In genomic region chr2:121196849-121197155, GRCh38 we compare ENCODE assay signal across 19 cellular contexts.
A peak's percentile ranks its signal among the peaks of the same experiment; 100 is the strongest.
DNase-seq lines count a peak whose midpoint lies in the region; ATAC-seq and TF ChIP-seq lines count a peak whose summit lies in the region.
"Had no signal": no experiment of that assay in that cellular context is flagged by ENCODE, and none has a peak within 500 bp of the region (broad histone marks: within the 10 kb centered on the region; RNA-seq: fewer than 3 reads in every experiment).

No MANE protein-coding gene starts in this region.

- H3K4me3 ChIP-seq in mammary epithelial cell (replicated peaks in 1 of 3; ENCODE audit: insufficient read depth in 1 of 3, low read depth in 2 of 3, low read length in 3 of 3): no peak overlapping the region
- H3K4me3 ChIP-seq in left lung: no peak overlapping the region
- no peak overlapping the region for H3K4me3 ChIP-seq in stomach
- H3K4me3 ChIP-seq: GM12878, SJSA1 had no signal

- TF ChIP-seq EP300 in stomach (IDR thresholded peaks at IDR 0.05): no peak

- H3K79me2 ChIP-seq in mammary epithelial cell (ENCODE audit: insufficient read depth, low read length): no peaks in the 10 kb centered on the region

- WGBS in mammary epithelial cell (ENCODE audit: low coverage, missing lambda C conversion rate): 84% methylated on average over 8 of the region's 8 CpGs
- 69 to 88% (median 81%) methylated on average over 7 to 8 of the region's 8 CpGs for WGBS in stomach, 5 donors

- H3K27me3 Mint-ChIP-seq in Calu3 (ENCODE audit: unreplicated experiment): no peaks in the 10 kb centered on the region
- H3K27me3 Mint-ChIP-seq: CD4-positive, alpha-beta T cell had no signal

- no peak for DNase-seq in Calu3
- no peak for DNase-seq in mammary epithelial cell
- peak in 1 of 2 donors; percentile 74 for DNase-seq in left lung
- no peak for DNase-seq in stomach
- no peak for DNase-seq in epidermal melanocyte (ENCODE audit: insufficient read length, low spot score)
- DNase-seq in glomerular visceral epithelial cell (ENCODE audit: extremely low spot score): no peak
- DNase-seq: activated CD4-positive, alpha-beta T cell treated with anti-CD3 and anti-CD28 coated beads, Interleukin-2, amount 50 U/mL, for 4 hours; activated naive CD4-positive, alpha-beta T cell; activated T-cell treated with anti-CD3 and anti-CD28 coated beads for 4 hours; CD4-positive, alpha-beta T cell; DMS153; NCI-H146; OCI-M1; T-helper 2 cell had no signal

- H3K36me3 ChIP-seq in mammary epithelial cell (ENCODE audit: insufficient read depth, low read length) (no peaks in the 10 kb centered on the region), left lung (no peaks in the 10 kb centered on the region), stomach (no peaks in the 10 kb centered on the region)
- H3K36me3 ChIP-seq: SJSA1 had no signal

- CTCF ChIA-PET in Calu3 (lab: Charles Lee): interaction anchor here (0.5 to 1.9 kb wide), 5 partner anchors 9 to 236 kb away, joined by 3 to 9 read pairs (median 6); no protein-coding TSS in a partner anchor
- CTCF ChIA-PET in mammary epithelial cell (lab: Charles Lee; ENCODE audit: low non-redundant PET): no interaction called here

- dilution Hi-C loops in mammary epithelial cell (cut with HindIII; ENCODE audit: low sequenced_read_pairs): no loop called here

- H3K27ac ChIP-seq in mammary epithelial cell (ENCODE audit: insufficient read depth, low read depth, low read length) (peak overlapping the region; percentile 99), left lung (peak overlapping the region; percentile 77 to 88), stomach (peak overlapping the region; percentile 83 to 94 (median 90))
- H3K27ac ChIP-seq: VCaP had no signal

- intact Hi-C loops in Calu3 (cut with micrococcal nuclease; ENCODE audit: unreplicated experiment) (loop anchor here (5.0 kb wide), 1 partner anchor 580 kb away; no protein-coding TSS in a partner anchor), mammary epithelial cell (cut with micrococcal nuclease) (no loop called here), left lung (cut with DNase I) (no loop called here), stomach (cut with DNase I; ENCODE audit: low total_unique reads) (no loop called here)

- peak overlapping the region; percentile 97 for H3K27ac Mint-ChIP-seq in Calu3 (ENCODE audit: unreplicated experiment)
- H3K27ac Mint-ChIP-seq: CD4-positive, alpha-beta T cell had no signal

- H3K27me3 ChIP-seq in mammary epithelial cell (ENCODE audit: insufficient read depth, low read length) (no peaks in the 10 kb centered on the region), left lung (no peaks in the 10 kb centered on the region), stomach (no peaks in the 10 kb centered on the region)
- H3K27me3 ChIP-seq: SJSA1 had no signal

- peaks cover 47% of the 10 kb centered on the region for H3K4me1 ChIP-seq in mammary epithelial cell (ENCODE audit: insufficient read depth, low read length)
- H3K4me1 ChIP-seq in left lung: peaks cover 15 to 22% of the 10 kb centered on the region in 2 donors
- H3K4me1 ChIP-seq in stomach: peaks cover 13 to 36% (median 33%) of the 10 kb centered on the region in 4 donors

- no peaks in the 10 kb centered on the region for H3K9me3 Mint-ChIP-seq in Calu3 (ENCODE audit: low read depth, unreplicated experiment)
- H3K9me3 Mint-ChIP-seq: CD4-positive, alpha-beta T cell had no signal

- no TSS peak for BruUV-seq in Calu3 (replicated peaks; lab: Mats Ljungman, UMichigan)
- no TSS peak for BruUV-seq in mammary epithelial cell (replicated peaks; lab: Mats Ljungman, UMichigan)

- H3K9ac ChIP-seq in mammary epithelial cell (ENCODE audit: insufficient read depth, low read length): peak overlapping the region; percentile 75

- peaks cover 33% of the 10 kb centered on the region for H3K4me1 Mint-ChIP-seq in Calu3 (ENCODE audit: low read depth, unreplicated experiment)

- H3K4me3 Mint-ChIP-seq in Calu3 (ENCODE audit: low read depth, unreplicated experiment): no peak overlapping the region
- H3K4me3 Mint-ChIP-seq: CD4-positive, alpha-beta T cell had no signal

- H4K20me1 ChIP-seq in mammary epithelial cell (ENCODE audit: insufficient read depth, low read length): no peaks in the 10 kb centered on the region

- no peak for TF ChIP-seq CTCF in Calu3 (IDR thresholded peaks at IDR 0.05; ENCODE audit: unreplicated experiment)
- no peak for TF ChIP-seq CTCF in mammary epithelial cell (conservative IDR thresholded peaks at IDR 0.05 in 1 of 2, IDR thresholded peaks at IDR 0.05 in 1 of 2; ENCODE audit: extremely low read depth in 1 of 2, insufficient read depth in 1 of 2, low read depth in 1 of 2, low read length in 2 of 2)
- no peak for TF ChIP-seq CTCF in left lung (IDR thresholded peaks at IDR 0.05)
- TF ChIP-seq CTCF in stomach (IDR thresholded peaks at IDR 0.05): no peak

- no peak for TF ChIP-seq POLR2A in stomach (IDR thresholded peaks at IDR 0.05)

- ATAC-seq in left lung (no peak), GM21515 (IDR thresholded peaks at IDR 0.05; ENCODE audit: unreplicated experiment) (no peak), GM21529 (IDR thresholded peaks at IDR 0.05; ENCODE audit: unreplicated experiment) (no peak)
- ATAC-seq: GM12878 had no signal

- no peaks in the 10 kb centered on the region for H3K9me3 ChIP-seq in mammary epithelial cell (replicated peaks; ENCODE audit: insufficient read depth, low read length)
- no peaks in the 10 kb centered on the region for H3K9me3 ChIP-seq in left lung
- H3K9me3 ChIP-seq in stomach: no peaks in the 10 kb centered on the region
- H3K9me3 ChIP-seq: SJSA1 had no signal

- H2AFZ ChIP-seq in mammary epithelial cell (ENCODE audit: low read depth, low read length): no peak overlapping the region

- in situ Hi-C loops in mammary epithelial cell (cut with MboI; ENCODE audit: low sequenced_read_pairs in 2 of 2): no loop called here

- H3K4me2 ChIP-seq in mammary epithelial cell (ENCODE audit: insufficient read depth, low read depth, low read length): no peak overlapping the region

- peaks cover 3% of the 10 kb centered on the region for H3K36me3 Mint-ChIP-seq in Calu3 (ENCODE audit: insufficient read depth, unreplicated experiment)
